ENCODE assay signal across 1 cellular context in genomic region chr10:101112799-101113594, GRCh38.
TF ChIP-seq lines count a peak whose summit lies in the region.

No MANE protein-coding gene starts in this region.

TF ChIP-seq in HepG2, 621 proteins besides CTCF, POLR2A, EP300 and RAD21 (continued from another document and continues in another):
- TF ChIP-seq RNF219 (CRISPR knock-in tag; IDR thresholded peaks at IDR 0.05) (no peak), CSRNP1 (CRISPR knock-in tag; IDR thresholded peaks at IDR 0.05) (0 out of 2 replicates have a peak, but pooled peaks have one; percentile 38), ISL2 (CRISPR knock-in tag; IDR thresholded peaks at IDR 0.05) (peak; percentile 45; the same call in 1 of the 2 replicates), ZNF576 (CRISPR knock-in tag; IDR thresholded peaks at IDR 0.05) (no peak), SALL1 (CRISPR knock-in tag; IDR thresholded peaks at IDR 0.05) (peak; percentile 72; the same call in 1 of the 2 replicates), TBX3 (IDR thresholded peaks at IDR 0.05; ENCODE audit: borderline replicate concordance) (0 out of 2 replicates have a peak, but pooled peaks have one; percentile 9), ZNF33A (CRISPR knock-in tag; IDR thresholded peaks at IDR 0.05; ENCODE audit: borderline replicate concordance) (no peak), HNF4G (IDR thresholded peaks at IDR 0.05; ENCODE audit: borderline replicate concordance, low read depth, low read length) (peak; percentile 89; the same call in 1 of the 2 replicates), HNF4G (CRISPR knock-in tag; IDR thresholded peaks at IDR 0.05; ENCODE audit: borderline replicate concordance, low read depth) (no peak; the same call in 1 of the 2 replicates), ZNF263 (CRISPR knock-in tag; IDR thresholded peaks at IDR 0.05) (peak; percentile 74), ZNF574 (CRISPR knock-in tag; IDR thresholded peaks at IDR 0.05) (peak; percentile 10; the same call in 1 of the 2 replicates), SP5 (CRISPR knock-in tag; IDR thresholded peaks at IDR 0.05; ENCODE audit: borderline replicate concordance, low read depth) (peak; percentile 54; the same call in 1 of the 2 replicates), SATB2 (CRISPR knock-in tag; IDR thresholded peaks at IDR 0.05) (no peak), ZNF740 (CRISPR knock-in tag; IDR thresholded peaks at IDR 0.05) (0 out of 2 replicates have a peak, but pooled peaks have one; percentile 15), TFAP4 (IDR thresholded peaks at IDR 0.05; ENCODE audit: borderline replicate concordance, low read depth) (peak; percentile 26; the same call in 1 of the 2 replicates), FOXA3 (CRISPR knock-in tag; IDR thresholded peaks at IDR 0.05) (peak; percentile 90), ZNF281 (CRISPR knock-in tag; IDR thresholded peaks at IDR 0.05; ENCODE audit: borderline replicate concordance) (peak; percentile 78; the same call in 1 of the 2 replicates), MYC (CRISPR knock-in tag; IDR thresholded peaks at IDR 0.05; ENCODE audit: borderline replicate concordance) (peak; percentile 52; the same call in 1 of the 2 replicates), MED1 (CRISPR knock-in tag; IDR thresholded peaks at IDR 0.05) (peak; percentile 35; the same call in 1 of the 2 replicates), ZMYM3 (CRISPR knock-in tag; IDR thresholded peaks at IDR 0.05) (0 out of 2 replicates have a peak, but pooled peaks have one; percentile 38), CHD4 (IDR thresholded peaks at IDR 0.05; ENCODE audit: borderline replicate concordance, low read length) (peak; percentile 88; the same call in 1 of the 2 replicates), ZNF205 (CRISPR knock-in tag; IDR thresholded peaks at IDR 0.05) (peak; percentile 68; the same call in 1 of the 2 replicates), REST (IDR thresholded peaks at IDR 0.05; ENCODE audit: borderline replicate concordance in 1 of 2, low read depth in 1 of 2, low read length in 2 of 2) (peak in 1 of 2 experiments; percentile 41; a peak in 1 of 4 replicates), RFX1 (IDR thresholded peaks at IDR 0.05) (no peak), FOXO1 (CRISPR knock-in tag; IDR thresholded peaks at IDR 0.05) (peak; percentile 44; the same call in 1 of the 2 replicates), ZNF746 (CRISPR knock-in tag; IDR thresholded peaks at IDR 0.05) (peak; percentile 66; the same call in 1 of the 2 replicates), KDM6A (CRISPR knock-in tag; IDR thresholded peaks at IDR 0.05; ENCODE audit: low read depth) (peak; percentile 69), AHDC1 (CRISPR knock-in tag; IDR thresholded peaks at IDR 0.05; ENCODE audit: borderline replicate concordance) (peak; percentile 43; the same call in 1 of the 2 replicates), TEAD2 (CRISPR knock-in tag; IDR thresholded peaks at IDR 0.05) (no peak), HBP1 (CRISPR knock-in tag; IDR thresholded peaks at IDR 0.05; ENCODE audit: low read depth) (peak; percentile 46; the same call in 1 of the 2 replicates), KAT8 (CRISPR knock-in tag; IDR thresholded peaks at IDR 0.05) (peak; percentile 41; the same call in 1 of the 2 replicates), SOX5 (CRISPR knock-in tag; IDR thresholded peaks at IDR 0.05; ENCODE audit: borderline replicate concordance) (peak; percentile 67; the same call in 1 of the 2 replicates)
